27 cellular contexts compared by ENCODE assay signal in the genomic region with DNA sequence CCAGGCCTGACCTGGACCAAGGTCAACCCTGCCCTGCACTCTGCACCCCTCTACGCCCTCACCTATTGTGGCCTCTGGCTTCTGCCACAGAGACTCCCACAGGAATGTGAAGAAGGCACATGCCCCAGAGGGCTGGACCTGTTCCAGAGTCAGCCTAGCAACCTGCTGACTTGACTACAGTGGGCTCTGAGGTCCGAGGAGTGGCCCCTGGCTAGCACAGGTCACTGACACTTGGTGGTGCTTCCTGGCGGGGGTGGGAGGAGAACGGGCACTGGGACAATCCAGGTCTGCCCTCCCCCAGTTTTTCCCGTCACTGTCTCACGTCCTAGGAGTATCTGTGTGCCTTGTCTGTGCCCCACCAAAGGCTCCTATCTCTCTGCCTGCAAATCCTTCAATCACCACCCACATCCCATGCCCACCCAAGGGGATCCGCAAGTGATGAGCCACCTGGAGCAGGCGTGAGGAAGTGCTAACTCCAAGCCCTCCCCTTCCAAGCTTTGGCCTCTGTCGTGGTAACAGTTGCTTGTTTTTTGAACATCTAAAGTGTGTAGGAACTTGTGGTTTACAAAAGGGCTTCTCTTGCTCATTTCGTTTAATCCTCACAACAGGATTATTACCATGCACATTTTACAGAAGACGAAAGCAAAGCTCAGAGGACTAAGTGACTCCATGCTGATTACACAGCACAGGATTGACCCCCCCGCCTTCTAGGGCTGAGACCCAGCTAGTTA.
A peak's percentile ranks its signal among the peaks of the same experiment; 100 is the strongest.
DNase-seq lines count a peak whose midpoint lies in the region; ATAC-seq, FAIRE-seq and TF ChIP-seq lines count a peak whose summit lies in the region.
"Had no signal": no experiment of that assay in that cellular context is flagged by ENCODE, and none has a peak within 500 bp of the region (broad histone marks: within the 10 kb centered on the region; RNA-seq: fewer than 3 reads in every experiment).

No MANE protein-coding gene starts in this region.

- no peak for TF ChIP-seq CTCF in fibroblast of lung (conservative IDR thresholded peaks at IDR 0.05 in 1 of 2, IDR thresholded peaks at IDR 0.05 in 1 of 2; ENCODE audit: low read depth in 1 of 2, low read length in 2 of 2)

- no peak overlapping the region for H3K9ac ChIP-seq in fibroblast of lung (ENCODE audit: insufficient read depth, low read length)

- peak overlapping the region; percentile 6 for H3K27ac ChIP-seq in fibroblast of lung (ENCODE audit: insufficient read depth, low read length)
- H3K27ac ChIP-seq: spleen, tibial artery had no signal

- H4K20me1 ChIP-seq in fibroblast of lung (ENCODE audit: control insufficient read depth, extremely low read depth, insufficient read depth, low read length) = no peaks in the 10 kb centered on the region

- no peak for ATAC-seq in HG02610 (IDR thresholded peaks at IDR 0.05; ENCODE audit: unreplicated experiment)
- ATAC-seq: GM23338; Right ventricle myocardium inferior; stimulated activated naive CD8-positive, alpha-beta T cell treated with anti-CD3 and anti-CD28 coated beads, Interleukin-15, Interleukin-2, amounts not matched to agents 100 U/mL and 50 U/mL, for 24 hours had no signal

- DNase-seq in activated effector memory CD4-positive, alpha-beta T cell treated with anti-CD3 and anti-CD28 coated beads, Interleukin-2, amount 50 U/mL, for 16 hours = peak; percentile 48
- DNase-seq in activated effector memory CD4-positive, alpha-beta T cell treated with Interleukin-2 at 50 U/mL for 16 hours = no peak
- DNase-seq in NCI-H82 (lab: John Stamatoyannopoulos, UW) = peak; percentile 84
- DNase-seq in fibroblast of lung (ENCODE audit: low read depth in 2 of 2) = no peak
- no peak for DNase-seq in urothelium cell line (ENCODE audit: low spot score)
- DNase-seq in AG20443 (ENCODE audit: low spot score) = no peak
- DNase-seq in DMS114 treated with DMSO at 0.1 percent for 48 hours (lab: John Stamatoyannopoulos, UW; ENCODE audit: unreplicated experiment) = no peak
- DNase-seq: activated CD4-positive, alpha-beta memory T cell treated with anti-CD3 and anti-CD28 coated beads for 36 hours; activated CD4-positive, CD25-positive, alpha-beta regulatory T cell; activated naive CD4-positive, alpha-beta T cell treated with Interleukin-2 at 50 U/mL for 16 hours; activated T-cell treated with anti-CD3 and anti-CD28 coated beads for 4 hours; amniotic stem cell; dermis blood vessel endothelial cell; immature natural killer cell; NCI-H146; NCI-H526 treated with DMSO at 0.1 percent for 48 hours; spleen; stimulated activated CD4-positive, alpha-beta T cell treated with anti-CD3 and anti-CD28 coated beads, Interleukin-4, amount 100 ng/mL, for 4 hours; stimulated activated naive CD8-positive, alpha-beta T cell treated with anti-CD3 and anti-CD28 coated beads, Interleukin-15, Interleukin-2, amounts not matched to agents 100 U/mL and 50 U/mL, for 24 hours; T1000 had no signal

- no peaks in the 10 kb centered on the region for H3K27me3 ChIP-seq in fibroblast of lung (ENCODE audit: control insufficient read depth, insufficient read depth, low read length)
- H3K27me3 ChIP-seq: tibial artery had no signal

- peak; percentile 13 for FAIRE-seq in urothelium cell line (lab: Jason Lieb, UNC)
- FAIRE-seq: A204.1, D721Med, endothelial cell of umbilical vein had no signal

- H2AFZ ChIP-seq in fibroblast of lung (ENCODE audit: low read length) = no peak overlapping the region
- H2AFZ ChIP-seq: GM23338 had no signal

- H3K4me1 ChIP-seq in fibroblast of lung (ENCODE audit: control insufficient read depth, extremely low read depth, insufficient read depth, low read length) = peaks cover 37% of the 10 kb centered on the region
- H3K4me1 ChIP-seq: spleen, tibial artery had no signal

- H3K79me2 ChIP-seq in fibroblast of lung (ENCODE audit: control insufficient read depth, insufficient read depth, low read length) = peaks cover 17% of the 10 kb centered on the region

- H3K4me3 ChIP-seq in fibroblast of lung (replicated peaks in 1 of 4; ENCODE audit: control extremely low read depth in 1 of 4, insufficient read depth in 1 of 4, low read depth in 3 of 4, low read length in 4 of 4) = no peak overlapping the region
- H3K4me3 ChIP-seq: GM23338, spleen, tibial artery had no signal

- no peaks in the 10 kb centered on the region for H3K36me3 ChIP-seq in fibroblast of lung (ENCODE audit: control insufficient read depth, insufficient read depth, low read length)
- H3K36me3 ChIP-seq: spleen, tibial artery had no signal

- H3K4me2 ChIP-seq in fibroblast of lung (ENCODE audit: extremely low read depth, insufficient read depth, low read length) = no peak overlapping the region
- H3K4me2 ChIP-seq: GM23338 had no signal

- H3K9me3 ChIP-seq in fibroblast of lung (ENCODE audit: control insufficient read depth, insufficient read depth, low read depth, low read length) = no peaks in the 10 kb centered on the region
- H3K9me3 ChIP-seq: tibial artery had no signal

Comparison
In these comparisons a context has a peak if more than half of its experiments do, and no peak if none do; other contexts are left out.
1. DNase-seq: peak in activated effector memory CD4-positive, alpha-beta T cell treated with anti-CD3 and anti-CD28 coated beads, Interleukin-2, amount 50 U/mL, for 16 hours (single experiment) and NCI-H82 (single experiment); none in activated effector memory CD4-positive, alpha-beta T cell treated with Interleukin-2 at 50 U/mL for 16 hours (single experiment), fibroblast of lung (0 of 2), urothelium cell line (single experiment), AG20443 (single experiment) and DMS114 treated with DMSO at 0.1 percent for 48 hours (single experiment).